Comparison of ENCODE assay signal across 29 cellular contexts in genomic region chr1:220001095-220001501, GRCh38. TPM values are rescaled to one million over a fixed set of nuclear protein-coding genes. Genes with fewer than 3 reads are reported as not detected.
DNase-seq lines count a peak whose midpoint lies in the region; ATAC-seq and TF ChIP-seq lines count a peak whose summit lies in the region.
"Had no signal": no experiment of that assay in that cellular context is flagged by ENCODE, and none has a peak within 500 bp of the region (broad histone marks: within the 10 kb centered on the region; RNA-seq: fewer than 3 reads in every experiment).

No MANE protein-coding gene starts in this region.

- H3K4me1 ChIP-seq in mesenchymal stem cell (ENCODE audit: control insufficient read depth, insufficient read depth, low read depth, low read length) (peaks cover 3% of the 10 kb centered on the region), upper lobe of left lung (no peaks in the 10 kb centered on the region)
- H3K4me1 ChIP-seq: adrenal gland, esophagus squamous epithelium had no signal

- TF ChIP-seq EP300 in upper lobe of left lung (IDR thresholded peaks at IDR 0.05), result no peak

- H3K27me3 Mint-ChIP-seq in endothelial cell (ENCODE audit: unreplicated experiment), result peaks cover 2% of the 10 kb centered on the region
- H3K27me3 Mint-ChIP-seq: CD8-positive, alpha-beta memory T cell; dendritic cell treated with granulocyte-macrophage colony-stimulating factor and Interleukin-4, amounts not matched to agents 40 ng/mL and 50 ng/mL, for 4 days; natural killer cell treated with Interleukin-12 subunit alpha and Interleukin-12 subunit beta and Interleukin-15 and Interleukin-18, amount 100 ng/mL, for 72 hours; stimulated activated memory B cell treated with anti-CD40 and anti-IgM and Interleukin-4, amounts not matched to agents 10 μg/mL and 1 μg/mL and 100 μg/mL, for 72 hours; type B pancreatic cell had no signal

- H3K18ac ChIP-seq in mesenchymal stem cell (ENCODE audit: low read depth in 1 of 2, low read length in 2 of 2), result no peak overlapping the region

- H2BK120ac ChIP-seq in mesenchymal stem cell (ENCODE audit: low read depth, low read length), result no peak overlapping the region

- H4K91ac ChIP-seq in mesenchymal stem cell (ENCODE audit: low read length), result no peak overlapping the region

- peaks cover 2 to 87% of the 10 kb centered on the region in 2 experiments for H3K36me3 ChIP-seq in mesenchymal stem cell (ENCODE audit: control insufficient read depth in 1 of 2, insufficient read depth in 2 of 2, low read depth in 1 of 2, low read length in 2 of 2)
- peaks cover 21 to 100% (median 52%) of the 10 kb centered on the region in 4 donors for H3K36me3 ChIP-seq in upper lobe of left lung

- no peak overlapping the region for H4K8ac ChIP-seq in mesenchymal stem cell (ENCODE audit: low read length)

- no peak for TF ChIP-seq POLR2A in upper lobe of left lung (IDR thresholded peaks at IDR 0.05)

- H3K79me1 ChIP-seq in mesenchymal stem cell (replicated peaks; ENCODE audit: low read length, poor library complexity, severe bottlenecking), result peaks cover 2% of the 10 kb centered on the region

- no peak overlapping the region for H3K4me2 ChIP-seq in mesenchymal stem cell (ENCODE audit: low read length, poor library complexity, severe bottlenecking)

- H2AK5ac ChIP-seq in mesenchymal stem cell (ENCODE audit: low read length, severe bottlenecking), result no peak overlapping the region

- ATAC-seq in upper lobe of left lung (ENCODE audit: low FRiP score in 2 of 2), result no peak
- ATAC-seq: activated CD4-positive, CD25-positive, alpha-beta regulatory T cell treated with anti-CD3 and anti-CD28 coated beads, Interleukin-2, amount 50 U/mL, for 24 hours; left colon; natural killer cell treated with Interleukin-12 subunit alpha and Interleukin-12 subunit beta and Interleukin-15 and Interleukin-18, amount 100 ng/mL, for 72 hours; PC-3; stimulated activated memory B cell treated with anti-CD40 and anti-IgM and Interleukin-4, amounts not matched to agents 10 μg/mL and 1 μg/mL and 100 μg/mL, for 72 hours had no signal

- H3K4me3 ChIP-seq in choroid plexus epithelial cell (ENCODE audit: low read depth, low read length), result no peak overlapping the region
- H3K4me3 ChIP-seq in mesenchymal stem cell (ENCODE audit: insufficient read depth in 1 of 2, low read depth in 1 of 2, low read length in 2 of 2), result no peak overlapping the region
- no peak overlapping the region for H3K4me3 ChIP-seq in upper lobe of left lung
- H3K4me3 ChIP-seq: adrenal gland, esophagus squamous epithelium, SK-N-MC had no signal

- H2BK5ac ChIP-seq in mesenchymal stem cell (ENCODE audit: low read depth, low read length, poor library complexity, severe bottlenecking), result peak overlapping the region; percentile 9

- H2BK15ac ChIP-seq in mesenchymal stem cell (ENCODE audit: low read depth, poor library complexity, severe bottlenecking), result no peak overlapping the region

- 71% methylated on average over 3 of the region's 4 CpGs for WGBS in mesenchymal stem cell
- WGBS in upper lobe of left lung, 2 donors, result 86 to 90% methylated on average over 4 of the region's 4 CpGs

- no peak overlapping the region for H3K27ac Mint-ChIP-seq in endothelial cell (ENCODE audit: unreplicated experiment)
- H3K27ac Mint-ChIP-seq: dendritic cell treated with granulocyte-macrophage colony-stimulating factor and Interleukin-4, amounts not matched to agents 40 ng/mL and 50 ng/mL, for 4 days; natural killer cell treated with Interleukin-12 subunit alpha and Interleukin-12 subunit beta and Interleukin-15 and Interleukin-18, amount 100 ng/mL, for 72 hours; stimulated activated memory B cell treated with anti-CD40 and anti-IgM and Interleukin-4, amounts not matched to agents 10 μg/mL and 1 μg/mL and 100 μg/mL, for 72 hours; T-helper 1 cell treated with Interleukin-12 subunit alpha and Interleukin-12 subunit beta and Interleukin-4 antibody, amounts not matched to agents 30 μg/mL and 1 μg/mL, for 36 hours; type B pancreatic cell had no signal

- TF ChIP-seq CTCF in choroid plexus epithelial cell (conservative IDR thresholded peaks at IDR 0.05; ENCODE audit: low read depth, low read length) (no peak), endothelial cell (IDR thresholded peaks at IDR 0.05; ENCODE audit: unreplicated experiment) (no peak), upper lobe of left lung (IDR thresholded peaks at IDR 0.05) (no peak)

- peaks cover 7% of the 10 kb centered on the region for H3K36me3 Mint-ChIP-seq in endothelial cell (ENCODE audit: low read depth, unreplicated experiment)

- H3K4me1 Mint-ChIP-seq in endothelial cell (ENCODE audit: unreplicated experiment), result no peaks in the 10 kb centered on the region
- H3K4me1 Mint-ChIP-seq: CD8-positive, alpha-beta memory T cell; stimulated activated memory B cell treated with anti-CD40 and anti-IgM and Interleukin-4, amounts not matched to agents 10 μg/mL and 1 μg/mL and 100 μg/mL, for 72 hours had no signal

- no peaks in the 10 kb centered on the region for H3K27me3 ChIP-seq in mesenchymal stem cell (ENCODE audit: control insufficient read depth in 1 of 2, insufficient read depth in 1 of 2, low read length in 2 of 2)
- no peaks in the 10 kb centered on the region for H3K27me3 ChIP-seq in upper lobe of left lung
- H3K27me3 ChIP-seq: adrenal gland, esophagus squamous epithelium had no signal

- no peaks in the 10 kb centered on the region for H3K9me3 Mint-ChIP-seq in endothelial cell (ENCODE audit: unreplicated experiment)
- H3K9me3 Mint-ChIP-seq: CD8-positive, alpha-beta memory T cell; dendritic cell treated with granulocyte-macrophage colony-stimulating factor and Interleukin-4, amounts not matched to agents 40 ng/mL and 50 ng/mL, for 4 days; natural killer cell treated with Interleukin-12 subunit alpha and Interleukin-12 subunit beta and Interleukin-15 and Interleukin-18, amount 100 ng/mL, for 72 hours; stimulated activated memory B cell treated with anti-CD40 and anti-IgM and Interleukin-4, amounts not matched to agents 10 μg/mL and 1 μg/mL and 100 μg/mL, for 72 hours; T-helper 1 cell treated with Interleukin-12 subunit alpha and Interleukin-12 subunit beta and Interleukin-4 antibody, amounts not matched to agents 30 μg/mL and 1 μg/mL, for 36 hours; type B pancreatic cell had no signal

- H2BK12ac ChIP-seq in mesenchymal stem cell (ENCODE audit: low read length in 2 of 2), result no peak overlapping the region

- H3K4me3 Mint-ChIP-seq in endothelial cell (ENCODE audit: unreplicated experiment), result no peak overlapping the region
- H3K4me3 Mint-ChIP-seq: CD8-positive, alpha-beta memory T cell; dendritic cell treated with granulocyte-macrophage colony-stimulating factor and Interleukin-4, amounts not matched to agents 40 ng/mL and 50 ng/mL, for 4 days; natural killer cell treated with Interleukin-12 subunit alpha and Interleukin-12 subunit beta and Interleukin-15 and Interleukin-18, amount 100 ng/mL, for 72 hours; stimulated activated memory B cell treated with anti-CD40 and anti-IgM and Interleukin-4, amounts not matched to agents 10 μg/mL and 1 μg/mL and 100 μg/mL, for 72 hours; T-helper 1 cell treated with Interleukin-12 subunit alpha and Interleukin-12 subunit beta and Interleukin-4 antibody, amounts not matched to agents 30 μg/mL and 1 μg/mL, for 36 hours; type B pancreatic cell had no signal

- DNase-seq in EL (peak; percentile 60), M059J (ENCODE audit: low read depth) (peak; percentile 20), choroid plexus epithelial cell (ENCODE audit: low read depth) (peak; percentile 62), mesenchymal stem cell (no peak), NCI-H2081 treated with DMSO at 0.1 percent for 48 hours (lab: John Stamatoyannopoulos, UW) (no peak), NCI-H526 (lab: John Stamatoyannopoulos, UW) (no peak), endothelial cell (ENCODE audit: low spot score) (no peak), upper lobe of left lung (no peak)
- DNase-seq: activated CD4-positive, alpha-beta T cell treated with anti-CD3 and anti-CD28 coated beads, Interleukin-2, amount 50 U/mL, for 4 hours; activated naive CD4-positive, alpha-beta T cell; adrenal gland; CD8-positive, alpha-beta memory T cell; esophagus squamous epithelium; HCEC 1CT; hippocampal formation; left colon; mammary epithelial cell; NCI-H1105 treated with DMSO at 0.1 percent for 48 hours; NCI-H1930; NCI-H524 treated with DMSO at 0.1 percent for 48 hours; PC-3; stimulated activated CD4-positive, alpha-beta T cell treated with anti-CD3 and anti-CD28 coated beads, Interleukin-15, amount 100 ng/mL, for 24 hours had no signal

- H3K14ac ChIP-seq in mesenchymal stem cell (ENCODE audit: low read length in 2 of 2), result no peak overlapping the region

- H3K9ac ChIP-seq in mesenchymal stem cell (ENCODE audit: low read length), result no peak overlapping the region

- H3K9me3 ChIP-seq in mesenchymal stem cell (ENCODE audit: control insufficient read depth, low read length) (no peaks in the 10 kb centered on the region), upper lobe of left lung (no peaks in the 10 kb centered on the region)
- H3K9me3 ChIP-seq: adrenal gland, esophagus squamous epithelium had no signal

- no peak overlapping the region for H3K23ac ChIP-seq in mesenchymal stem cell (ENCODE audit: low read length in 2 of 2)

- H3K4ac ChIP-seq in mesenchymal stem cell (ENCODE audit: low read depth in 1 of 2, low read length in 2 of 2), result no peak overlapping the region

- H2AFZ ChIP-seq in mesenchymal stem cell (ENCODE audit: low read depth, low read length), result no peak overlapping the region

- H3K27ac ChIP-seq in mesenchymal stem cell (ENCODE audit: low read length, poor library complexity, severe bottlenecking) (peak overlapping the region; percentile 81), upper lobe of left lung (no peak overlapping the region)
- H3K27ac ChIP-seq: adrenal gland, esophagus squamous epithelium, SK-N-MC had no signal

RNA-seq across cellular contexts. Expression of gene EPRS1, which starts 45.2 kb away (rescaled TPM):
- total RNA-seq in M059J (2014; rRNA removed; shearing (Covaris generic)), result 53.6 and 80.8 TPM in 2 replicates
- polyA plus RNA-seq in mesenchymal stem cell (2013, experiment 1 of 2), result 68.3 TPM
- polyA plus RNA-seq in mesenchymal stem cell (2013, experiment 2 of 2), result 68.8 TPM
- total RNA-seq in endothelial cell (ENCODE audit: unreplicated experiment) (80.9 TPM), upper lobe of left lung (10 to 100 TPM; 21.0 to 77.2 (median 45.6) TPM)

Comparison
In these comparisons a context has a peak if more than half of its experiments do, and no peak if none do; other contexts are left out.
1. DNase-seq: peak in EL (single experiment), M059J (single experiment) and choroid plexus epithelial cell (single experiment); none in mesenchymal stem cell (single experiment), NCI-H2081 treated with DMSO at 0.1 percent for 48 hours (single experiment), NCI-H526 (0 of 2), endothelial cell (single experiment) and upper lobe of left lung (0 of 2).